Comparison of ENCODE assay signal across 2 cellular contexts in the genomic region with DNA sequence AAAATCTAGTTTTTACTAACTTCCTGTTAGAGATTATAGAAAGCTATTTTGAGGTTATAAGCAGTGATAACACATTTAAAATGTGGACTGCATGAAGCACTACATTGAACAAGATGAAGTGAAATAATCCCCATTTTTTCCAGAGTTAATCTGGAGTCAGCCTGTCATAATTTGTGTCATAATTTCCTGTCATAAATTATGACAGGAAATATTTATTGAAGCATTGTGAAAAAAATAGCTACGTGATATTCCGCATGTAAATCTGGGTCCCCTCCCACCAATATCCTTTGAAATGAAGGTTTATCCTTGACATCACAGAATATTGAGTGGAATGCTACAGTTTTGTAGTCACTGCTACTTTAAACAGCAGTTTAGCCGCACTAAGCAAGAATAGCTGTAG.
TF ChIP-seq lines count a peak whose summit lies in the region.

No MANE protein-coding gene starts in this region.

TF ChIP-seq in IMR-90, 13 proteins besides CTCF, POLR2A, EP300 and RAD21:
- TF ChIP-seq, protein P1, sequence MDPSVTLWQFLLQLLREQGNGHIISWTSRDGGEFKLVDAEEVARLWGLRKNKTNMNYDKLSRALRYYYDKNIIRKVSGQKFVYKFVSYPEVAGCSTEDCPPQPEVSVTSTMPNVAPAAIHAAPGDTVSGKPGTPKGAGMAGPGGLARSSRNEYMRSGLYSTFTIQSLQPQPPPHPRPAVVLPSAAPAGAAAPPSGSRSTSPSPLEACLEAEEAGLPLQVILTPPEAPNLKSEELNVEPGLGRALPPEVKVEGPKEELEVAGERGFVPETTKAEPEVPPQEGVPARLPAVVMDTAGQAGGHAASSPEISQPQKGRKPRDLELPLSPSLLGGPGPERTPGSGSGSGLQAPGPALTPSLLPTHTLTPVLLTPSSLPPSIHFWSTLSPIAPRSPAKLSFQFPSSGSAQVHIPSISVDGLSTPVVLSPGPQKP (IDR thresholded peaks at IDR 0.05; ENCODE audit: borderline replicate concordance, low read depth, low read length): no peak
- TF ChIP-seq MAZ (IDR thresholded peaks at IDR 0.05; ENCODE audit: borderline replicate concordance, low read depth, low read length): no peak
- TF ChIP-seq SMC3 (IDR thresholded peaks at IDR 0.05; ENCODE audit: low read depth, low read length): no peak
- TF ChIP-seq CHD1 (IDR thresholded peaks at IDR 0.05; ENCODE audit: low read depth, low read length): no peak
- TF ChIP-seq BHLHE40 (IDR thresholded peaks at IDR 0.05; ENCODE audit: low read depth, low read length): no peak
- TF ChIP-seq RCOR1 (IDR thresholded peaks at IDR 0.05; ENCODE audit: insufficient replicate concordance, low read length): no peak
- no peak for TF ChIP-seq NFE2L2 (IDR thresholded peaks at IDR 0.05; ENCODE audit: low read depth, low read length)
- TF ChIP-seq, protein P2, sequence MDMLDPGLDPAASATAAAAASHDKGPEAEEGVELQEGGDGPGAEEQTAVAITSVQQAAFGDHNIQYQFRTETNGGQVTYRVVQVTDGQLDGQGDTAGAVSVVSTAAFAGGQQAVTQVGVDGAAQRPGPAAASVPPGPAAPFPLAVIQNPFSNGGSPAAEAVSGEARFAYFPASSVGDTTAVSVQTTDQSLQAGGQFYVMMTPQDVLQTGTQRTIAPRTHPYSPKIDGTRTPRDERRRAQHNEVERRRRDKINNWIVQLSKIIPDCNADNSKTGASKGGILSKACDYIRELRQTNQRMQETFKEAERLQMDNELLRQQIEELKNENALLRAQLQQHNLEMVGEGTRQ (IDR thresholded peaks at IDR 0.05; ENCODE audit: low read depth, low read length): no peak
- TF ChIP-seq CEBPB (IDR thresholded peaks at IDR 0.05; ENCODE audit: low read depth, low read length): no peak
- no peak for TF ChIP-seq FOS (IDR thresholded peaks at IDR 0.05; ENCODE audit: low read depth, low read length)
- no peak for TF ChIP-seq MXI1 (IDR thresholded peaks at IDR 0.05; ENCODE audit: borderline replicate concordance, low read depth, low read length)
- no peak for TF ChIP-seq RFX5 (IDR thresholded peaks at IDR 0.05; ENCODE audit: low read depth, low read length)
- TF ChIP-seq MAFK (IDR thresholded peaks at IDR 0.05; ENCODE audit: low read depth, low read length): no peak
TF ChIP-seq in IMR-90: peak in this region for 0.

TF ChIP-seq in K562, 482 proteins besides CTCF, POLR2A, EP300 and RAD21:
- no peak for TF ChIP-seq SREBF2 (CRISPR knock-in tag; IDR thresholded peaks at IDR 0.05)
- TF ChIP-seq XRCC3 (IDR thresholded peaks at IDR 0.05): 0 out of 2 replicates have a peak, but pooled peaks have one; percentile 12
- TF ChIP-seq ZC3H11A (IDR thresholded peaks at IDR 0.05; ENCODE audit: low read depth, low read length): no peak
- TF ChIP-seq, protein P3, sequence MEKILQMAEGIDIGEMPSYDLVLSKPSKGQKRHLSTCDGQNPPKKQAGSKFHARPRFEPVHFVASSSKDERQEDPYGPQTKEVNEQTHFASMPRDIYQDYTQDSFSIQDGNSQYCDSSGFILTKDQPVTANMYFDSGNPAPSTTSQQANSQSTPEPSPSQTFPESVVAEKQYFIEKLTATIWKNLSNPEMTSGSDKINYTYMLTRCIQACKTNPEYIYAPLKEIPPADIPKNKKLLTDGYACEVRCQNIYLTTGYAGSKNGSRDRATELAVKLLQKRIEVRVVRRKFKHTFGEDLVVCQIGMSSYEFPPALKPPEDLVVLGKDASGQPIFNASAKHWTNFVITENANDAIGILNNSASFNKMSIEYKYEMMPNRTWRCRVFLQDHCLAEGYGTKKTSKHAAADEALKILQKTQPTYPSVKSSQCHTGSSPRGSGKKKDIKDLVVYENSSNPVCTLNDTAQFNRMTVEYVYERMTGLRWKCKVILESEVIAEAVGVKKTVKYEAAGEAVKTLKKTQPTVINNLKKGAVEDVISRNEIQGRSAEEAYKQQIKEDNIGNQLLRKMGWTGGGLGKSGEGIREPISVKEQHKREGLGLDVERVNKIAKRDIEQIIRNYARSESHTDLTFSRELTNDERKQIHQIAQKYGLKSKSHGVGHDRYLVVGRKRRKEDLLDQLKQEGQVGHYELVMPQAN (IDR thresholded peaks at IDR 0.05; ENCODE audit: borderline replicate concordance): no peak
